1 cellular context compared by ENCODE assay signal in the genomic region with DNA sequence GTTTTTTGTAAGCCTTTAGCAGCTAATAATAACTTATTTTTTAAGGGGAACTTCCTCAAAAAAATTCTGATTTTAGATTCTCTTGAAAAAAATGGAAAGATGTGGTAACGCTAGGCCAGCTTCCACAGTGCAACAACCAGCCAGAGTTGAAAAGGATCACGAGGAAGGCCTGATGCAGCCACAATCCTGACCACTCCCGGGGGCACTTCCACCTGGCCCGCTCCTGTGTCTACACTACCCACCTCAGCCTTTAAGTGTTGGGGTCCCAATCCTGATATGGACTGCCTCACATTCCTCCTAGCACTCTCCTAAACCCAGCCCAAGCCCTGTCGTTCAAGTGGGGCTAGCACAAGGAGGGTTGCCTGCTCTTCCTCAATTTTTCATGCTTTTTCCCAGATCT.
TF ChIP-seq lines count a peak whose summit lies in the region.

No MANE protein-coding gene starts in this region.

TF ChIP-seq in K562, 482 proteins besides CTCF, POLR2A, EP300 and RAD21 (continued from another document):
- TF ChIP-seq, protein P1, sequence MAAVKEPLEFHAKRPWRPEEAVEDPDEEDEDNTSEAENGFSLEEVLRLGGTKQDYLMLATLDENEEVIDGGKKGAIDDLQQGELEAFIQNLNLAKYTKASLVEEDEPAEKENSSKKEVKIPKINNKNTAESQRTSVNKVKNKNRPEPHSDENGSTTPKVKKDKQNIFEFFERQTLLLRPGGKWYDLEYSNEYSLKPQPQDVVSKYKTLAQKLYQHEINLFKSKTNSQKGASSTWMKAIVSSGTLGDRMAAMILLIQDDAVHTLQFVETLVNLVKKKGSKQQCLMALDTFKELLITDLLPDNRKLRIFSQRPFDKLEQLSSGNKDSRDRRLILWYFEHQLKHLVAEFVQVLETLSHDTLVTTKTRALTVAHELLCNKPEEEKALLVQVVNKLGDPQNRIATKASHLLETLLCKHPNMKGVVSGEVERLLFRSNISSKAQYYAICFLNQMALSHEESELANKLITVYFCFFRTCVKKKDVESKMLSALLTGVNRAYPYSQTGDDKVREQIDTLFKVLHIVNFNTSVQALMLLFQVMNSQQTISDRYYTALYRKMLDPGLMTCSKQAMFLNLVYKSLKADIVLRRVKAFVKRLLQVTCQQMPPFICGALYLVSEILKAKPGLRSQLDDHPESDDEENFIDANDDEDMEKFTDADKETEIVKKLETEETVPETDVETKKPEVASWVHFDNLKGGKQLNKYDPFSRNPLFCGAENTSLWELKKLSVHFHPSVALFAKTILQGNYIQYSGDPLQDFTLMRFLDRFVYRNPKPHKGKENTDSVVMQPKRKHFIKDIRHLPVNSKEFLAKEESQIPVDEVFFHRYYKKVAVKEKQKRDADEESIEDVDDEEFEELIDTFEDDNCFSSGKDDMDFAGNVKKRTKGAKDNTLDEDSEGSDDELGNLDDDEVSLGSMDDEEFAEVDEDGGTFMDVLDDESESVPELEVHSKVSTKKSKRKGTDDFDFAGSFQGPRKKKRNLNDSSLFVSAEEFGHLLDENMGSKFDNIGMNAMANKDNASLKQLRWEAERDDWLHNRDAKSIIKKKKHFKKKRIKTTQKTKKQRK (IDR thresholded peaks at IDR 0.05; ENCODE audit: borderline replicate concordance, low read depth, low read length), result no peak
- TF ChIP-seq, protein P2, sequence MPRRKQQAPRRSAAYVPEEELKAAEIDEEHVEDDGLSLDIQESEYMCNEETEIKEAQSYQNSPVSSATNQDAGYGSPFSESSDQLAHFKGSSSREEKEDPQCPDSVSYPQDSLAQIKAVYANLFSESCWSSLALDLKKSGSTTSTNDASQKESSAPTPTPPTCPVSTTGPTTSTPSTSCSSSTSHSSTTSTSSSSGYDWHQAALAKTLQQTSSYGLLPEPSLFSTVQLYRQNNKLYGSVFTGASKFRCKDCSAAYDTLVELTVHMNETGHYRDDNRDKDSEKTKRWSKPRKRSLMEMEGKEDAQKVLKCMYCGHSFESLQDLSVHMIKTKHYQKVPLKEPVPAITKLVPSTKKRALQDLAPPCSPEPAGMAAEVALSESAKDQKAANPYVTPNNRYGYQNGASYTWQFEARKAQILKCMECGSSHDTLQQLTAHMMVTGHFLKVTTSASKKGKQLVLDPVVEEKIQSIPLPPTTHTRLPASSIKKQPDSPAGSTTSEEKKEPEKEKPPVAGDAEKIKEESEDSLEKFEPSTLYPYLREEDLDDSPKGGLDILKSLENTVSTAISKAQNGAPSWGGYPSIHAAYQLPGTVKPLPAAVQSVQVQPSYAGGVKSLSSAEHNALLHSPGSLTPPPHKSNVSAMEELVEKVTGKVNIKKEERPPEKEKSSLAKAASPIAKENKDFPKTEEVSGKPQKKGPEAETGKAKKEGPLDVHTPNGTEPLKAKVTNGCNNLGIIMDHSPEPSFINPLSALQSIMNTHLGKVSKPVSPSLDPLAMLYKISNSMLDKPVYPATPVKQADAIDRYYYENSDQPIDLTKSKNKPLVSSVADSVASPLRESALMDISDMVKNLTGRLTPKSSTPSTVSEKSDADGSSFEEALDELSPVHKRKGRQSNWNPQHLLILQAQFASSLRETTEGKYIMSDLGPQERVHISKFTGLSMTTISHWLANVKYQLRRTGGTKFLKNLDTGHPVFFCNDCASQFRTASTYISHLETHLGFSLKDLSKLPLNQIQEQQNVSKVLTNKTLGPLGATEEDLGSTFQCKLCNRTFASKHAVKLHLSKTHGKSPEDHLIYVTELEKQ (CRISPR knock-in tag; IDR thresholded peaks at IDR 0.05), result no peak
- TF ChIP-seq RCOR1 (IDR thresholded peaks at IDR 0.05; ENCODE audit: borderline replicate concordance in 1 of 2, low read depth in 2 of 2, low read length in 2 of 2) (no peak), EP400 (IDR thresholded peaks at IDR 0.05) (no peak)
- TF ChIP-seq, protein P3, sequence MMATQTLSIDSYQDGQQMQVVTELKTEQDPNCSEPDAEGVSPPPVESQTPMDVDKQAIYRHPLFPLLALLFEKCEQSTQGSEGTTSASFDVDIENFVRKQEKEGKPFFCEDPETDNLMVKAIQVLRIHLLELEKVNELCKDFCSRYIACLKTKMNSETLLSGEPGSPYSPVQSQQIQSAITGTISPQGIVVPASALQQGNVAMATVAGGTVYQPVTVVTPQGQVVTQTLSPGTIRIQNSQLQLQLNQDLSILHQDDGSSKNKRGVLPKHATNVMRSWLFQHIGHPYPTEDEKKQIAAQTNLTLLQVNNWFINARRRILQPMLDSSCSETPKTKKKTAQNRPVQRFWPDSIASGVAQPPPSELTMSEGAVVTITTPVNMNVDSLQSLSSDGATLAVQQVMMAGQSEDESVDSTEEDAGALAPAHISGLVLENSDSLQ (IDR thresholded peaks at IDR 0.05), result no peak
